In the genomic region with DNA sequence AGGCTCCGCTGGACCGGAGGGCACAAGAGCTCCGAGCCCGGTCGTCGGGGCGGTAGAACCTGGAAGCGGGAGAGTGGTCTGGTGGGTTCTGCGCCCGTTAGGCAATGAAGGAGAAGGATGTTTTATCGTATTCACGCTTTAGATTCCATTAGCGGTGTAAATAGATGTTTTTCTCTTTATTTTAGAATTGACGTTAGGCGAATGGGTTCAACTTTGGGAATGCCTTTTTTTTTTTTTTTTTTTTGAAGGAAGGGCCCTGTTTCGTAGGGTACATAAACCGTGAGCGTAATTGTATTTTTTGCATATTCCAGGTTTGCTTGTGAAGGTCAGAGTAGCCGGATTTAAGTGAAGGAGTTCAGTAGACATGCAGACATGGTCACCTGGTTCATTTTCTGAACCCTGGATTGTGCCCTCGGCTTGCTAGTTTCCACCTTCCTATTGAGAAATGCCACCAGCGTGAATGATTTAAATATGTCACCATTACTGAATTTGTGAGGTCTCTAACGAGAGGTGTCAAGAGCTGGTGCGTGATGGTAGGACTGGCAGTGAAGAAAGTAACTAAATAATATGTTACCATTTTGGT, we compare ENCODE assay signal across 8 cellular contexts. TPM values are rescaled to one million over a fixed set of nuclear protein-coding genes. Genes with fewer than 3 reads are reported as not detected.
DNase-seq lines count a peak whose midpoint lies in the region; ATAC-seq and TF ChIP-seq lines count a peak whose summit lies in the region.

No MANE protein-coding gene starts in this region.

- H3K27ac Mint-ChIP-seq in memory B cell, result peak overlapping the region; percentile 97

- H3K9me3 Mint-ChIP-seq in memory B cell, result peaks cover 1% of the 10 kb centered on the region

- no peak for TF ChIP-seq RAD21 in HCT116 (IDR thresholded peaks at IDR 0.05; ENCODE audit: low read depth)

- H3K79me2 ChIP-seq in HCT116 (ENCODE audit: insufficient read depth, low read length), result peaks cover 57% of the 10 kb centered on the region

- peaks cover 21% of the 10 kb centered on the region for H3K4me1 Mint-ChIP-seq in memory B cell

- H3K27ac ChIP-seq in 22Rv1 (peak overlapping the region; percentile 96), HCT116 (ENCODE audit: low read depth, low read length) (peak overlapping the region; percentile 91)

- CTCF ChIA-PET in HCT116 (lab: Charles Lee), result interaction anchor here (1.5 to 2.5 kb wide), 2 partner anchors 9 to 11 kb away, joined by 4 to 15 read pairs; partner anchors contain the start of gene MON1A

- H3K4me1 ChIP-seq in HCT116 (ENCODE audit: control insufficient read depth in 1 of 2, insufficient read depth in 2 of 2, low read length in 2 of 2), result peaks cover 5 to 15% of the 10 kb centered on the region in 2 experiments; a peak in 3 of 4 replicates

- H3K9ac ChIP-seq in HCT116 (ENCODE audit: low read length), result peak overlapping the region; percentile 76

- in situ Hi-C loops in astrocyte of the cerebellum (cut with HindIII; ENCODE audit: low sequenced_read_pairs), result no loop called here

- intact Hi-C loops in HCT116 (cut with micrococcal nuclease), result no loop called here

- DNase-seq in HCT116 (ENCODE audit: low read depth, low spot score), result no peak
- no peak for DNase-seq in astrocyte of the cerebellum (ENCODE audit: low read depth)
- DNase-seq in memory B cell (ENCODE audit: low spot score in 2 of 2), result no peak
- DNase-seq in DMS153 (lab: John Stamatoyannopoulos, UW), result no peak
- DNase-seq in amniotic stem cell (lab: John Stamatoyannopoulos, UW), result no peak

- H3K4me3 ChIP-seq in HCT116 (replicated peaks in 1 of 2; ENCODE audit: low read depth in 1 of 2, low read length in 2 of 2) (peak overlapping the region; percentile 82 to 96), astrocyte of the cerebellum (ENCODE audit: low read depth, low read length) (peak overlapping the region; percentile 95)

- no peaks in the 10 kb centered on the region for H3K27me3 ChIP-seq in HCT116 (ENCODE audit: insufficient read depth, low read length)

- no peaks in the 10 kb centered on the region for H3K9me3 ChIP-seq in HCT116 (ENCODE audit: control insufficient read depth in 1 of 2, insufficient read depth in 1 of 2, low read depth in 1 of 2, low read length in 2 of 2)

- no peaks in the 10 kb centered on the region for H3K27me3 Mint-ChIP-seq in memory B cell

- peaks cover 3% of the 10 kb centered on the region; the same call in 1 of the 2 replicates for H4K20me1 ChIP-seq in HCT116 (ENCODE audit: insufficient read depth)

- H3K9me2 ChIP-seq in HCT116 (ENCODE audit: insufficient read depth), result no peaks in the 10 kb centered on the region

- H3K36me3 Mint-ChIP-seq in memory B cell, result peaks cover 10% of the 10 kb centered on the region

- H3K4me2 ChIP-seq in HCT116 (ENCODE audit: low read length), result peak overlapping the region; percentile 95

- no peaks in the 10 kb centered on the region for H3K36me3 ChIP-seq in HCT116 (ENCODE audit: control insufficient read depth in 1 of 2, insufficient read depth in 2 of 2, low read length in 2 of 2)

- H2AFZ ChIP-seq in HCT116 (ENCODE audit: low read depth, low read length, poor library complexity, severe bottlenecking), result no peak overlapping the region

- H3K4me3 Mint-ChIP-seq in memory B cell, result peak overlapping the region; percentile 94

- ATAC-seq in HCT116 (no peak), memory B cell (ENCODE audit: low read depth) (no peak), HG02885 (IDR thresholded peaks at IDR 0.05; ENCODE audit: poor library complexity, unreplicated experiment) (no peak), GM18511 (IDR thresholded peaks at IDR 0.05; ENCODE audit: unreplicated experiment) (no peak)

- TSS peak; percentile 77 for BruUV-seq in HCT116 (replicated peaks; lab: Mats Ljungman, UMichigan)

- TF ChIP-seq CTCF in 22Rv1 (IDR thresholded peaks at IDR 0.05) (no peak), HCT116 (IDR thresholded peaks at IDR 0.05 in 2 of 3, conservative IDR thresholded peaks at IDR 0.05 in 1 of 3; ENCODE audit: borderline replicate concordance in 1 of 3, insufficient read depth in 1 of 3, low read depth in 2 of 3, low read length in 2 of 3) (no peak), astrocyte of the cerebellum (IDR thresholded peaks at IDR 0.05; ENCODE audit: low read depth, low read length, missing control alignments) (no peak)

- TF ChIP-seq POLR2A in HCT116 (IDR thresholded peaks at IDR 0.05; ENCODE audit: borderline replicate concordance, extremely low read depth, insufficient read depth, insufficient read length), result no peak

- RAD21 ChIA-PET in HCT116 (lab: Charles Lee; ENCODE audit: low non-redundant PET in 1 of 2, low total read pairs in 2 of 2, uncharacterized antibody in 2 of 2, unreplicated experiment in 2 of 2), result interaction anchor here (0.7 to 1.4 kb wide), 2 partner anchors 40 to 140 kb away, joined by 3 to 5 read pairs; no protein-coding TSS in a partner anchor

- POLR2A ChIA-PET in HCT116 (lab: Charles Lee), result interaction anchor here (0.6 to 2.5 kb wide), 6 partner anchors 8 to 147 kb away, joined by 3 to 38 read pairs (median 6); partner anchors contain the start of gene MON1A

TF ChIP-seq in HCT116, 20 proteins besides CTCF, POLR2A, EP300 and RAD21:
- no peak for TF ChIP-seq FOSL1 (IDR thresholded peaks at IDR 0.05; ENCODE audit: low read depth)
- no peak for TF ChIP-seq SRF (IDR thresholded peaks at IDR 0.05; ENCODE audit: low read depth)
- TF ChIP-seq MAX (IDR thresholded peaks at IDR 0.05), result no peak
- TF ChIP-seq CBX3 (IDR thresholded peaks at IDR 0.05; ENCODE audit: low read depth), result no peak
- TF ChIP-seq REST (IDR thresholded peaks at IDR 0.05; ENCODE audit: low read depth), result no peak
- no peak for TF ChIP-seq ZBTB33 (IDR thresholded peaks at IDR 0.05; ENCODE audit: extremely low read depth, insufficient replicate concordance, low read length)

RNA-seq across cellular contexts. Expression of gene RBM6, which starts 0.8 kb away (rescaled TPM):
- total RNA-seq in HCT116 (2021; ENCODE audit: unreplicated experiment), result 58.3 TPM
- 28.5 and 29.8 TPM in 2 replicates for polyA plus RNA-seq in HCT116 (2012)

RNA-seq across cellular contexts. Expression of gene MON1A, which starts 11.1 kb away (rescaled TPM):
- total RNA-seq in HCT116 (2021; ENCODE audit: unreplicated experiment), result 9.0 TPM
- polyA plus RNA-seq in HCT116 (2012), result 6.9 and 8.7 TPM in 2 replicates

RNA-seq across cellular contexts. Expression of gene MST1R, which starts 37.1 kb away (rescaled TPM):
- 113 TPM for total RNA-seq in HCT116 (2021; ENCODE audit: unreplicated experiment)
- polyA plus RNA-seq in HCT116 (2012), result 114 and 117 TPM in 2 replicates
